In the genomic region with DNA sequence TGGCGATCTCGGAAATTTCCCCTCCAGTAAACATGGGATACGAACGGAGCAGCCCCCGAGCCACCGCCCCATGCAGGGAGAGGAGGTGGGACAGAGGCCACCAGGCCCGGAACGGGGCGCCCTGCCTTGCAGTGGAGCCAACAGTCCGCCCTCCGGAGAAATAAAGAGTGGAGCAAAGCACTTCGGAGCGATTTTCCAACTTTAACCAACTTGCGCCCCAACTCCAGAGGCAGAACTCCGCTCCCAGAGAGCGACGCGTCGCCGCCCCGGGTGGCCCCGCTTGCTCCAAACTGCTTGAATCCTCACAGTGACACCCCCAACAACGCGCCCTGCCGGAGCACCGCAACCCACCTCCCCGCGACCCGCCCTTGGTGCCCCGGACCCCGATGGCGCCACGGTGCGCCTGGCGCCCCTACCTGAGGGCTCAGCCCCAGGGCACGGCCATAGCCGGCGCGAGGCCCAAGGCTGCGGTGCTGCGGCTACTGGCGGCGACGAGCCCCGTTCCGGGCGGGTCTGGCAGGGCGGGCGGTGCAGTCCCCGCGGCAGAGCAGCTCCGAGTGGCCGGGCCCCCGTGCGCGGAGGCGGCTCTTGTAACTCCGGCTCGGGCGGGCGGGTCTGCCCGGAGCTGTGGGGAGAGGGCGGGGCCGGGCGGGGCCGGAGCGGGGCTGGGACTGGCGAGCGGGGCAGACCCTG, we compare ENCODE assay signal across 8 cellular contexts. TPM values are rescaled to one million over a fixed set of nuclear protein-coding genes. Genes with fewer than 3 reads are reported as not detected.
DNase-seq lines count a peak whose midpoint lies in the region; TF ChIP-seq lines count a peak whose summit lies in the region.

A gene with protein sequence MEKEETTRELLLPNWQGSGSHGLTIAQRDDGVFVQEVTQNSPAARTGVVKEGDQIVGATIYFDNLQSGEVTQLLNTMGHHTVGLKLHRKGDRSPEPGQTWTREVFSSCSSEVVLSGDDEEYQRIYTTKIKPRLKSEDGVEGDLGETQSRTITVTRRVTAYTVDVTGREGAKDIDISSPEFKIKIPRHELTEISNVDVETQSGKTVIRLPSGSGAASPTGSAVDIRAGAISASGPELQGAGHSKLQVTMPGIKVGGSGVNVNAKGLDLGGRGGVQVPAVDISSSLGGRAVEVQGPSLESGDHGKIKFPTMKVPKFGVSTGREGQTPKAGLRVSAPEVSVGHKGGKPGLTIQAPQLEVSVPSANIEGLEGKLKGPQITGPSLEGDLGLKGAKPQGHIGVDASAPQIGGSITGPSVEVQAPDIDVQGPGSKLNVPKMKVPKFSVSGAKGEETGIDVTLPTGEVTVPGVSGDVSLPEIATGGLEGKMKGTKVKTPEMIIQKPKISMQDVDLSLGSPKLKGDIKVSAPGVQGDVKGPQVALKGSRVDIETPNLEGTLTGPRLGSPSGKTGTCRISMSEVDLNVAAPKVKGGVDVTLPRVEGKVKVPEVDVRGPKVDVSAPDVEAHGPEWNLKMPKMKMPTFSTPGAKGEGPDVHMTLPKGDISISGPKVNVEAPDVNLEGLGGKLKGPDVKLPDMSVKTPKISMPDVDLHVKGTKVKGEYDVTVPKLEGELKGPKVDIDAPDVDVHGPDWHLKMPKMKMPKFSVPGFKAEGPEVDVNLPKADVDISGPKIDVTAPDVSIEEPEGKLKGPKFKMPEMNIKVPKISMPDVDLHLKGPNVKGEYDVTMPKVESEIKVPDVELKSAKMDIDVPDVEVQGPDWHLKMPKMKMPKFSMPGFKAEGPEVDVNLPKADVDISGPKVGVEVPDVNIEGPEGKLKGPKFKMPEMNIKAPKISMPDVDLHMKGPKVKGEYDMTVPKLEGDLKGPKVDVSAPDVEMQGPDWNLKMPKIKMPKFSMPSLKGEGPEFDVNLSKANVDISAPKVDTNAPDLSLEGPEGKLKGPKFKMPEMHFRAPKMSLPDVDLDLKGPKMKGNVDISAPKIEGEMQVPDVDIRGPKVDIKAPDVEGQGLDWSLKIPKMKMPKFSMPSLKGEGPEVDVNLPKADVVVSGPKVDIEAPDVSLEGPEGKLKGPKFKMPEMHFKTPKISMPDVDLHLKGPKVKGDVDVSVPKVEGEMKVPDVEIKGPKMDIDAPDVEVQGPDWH (N-terminal part only) (minus strand): TSS at position 563 of the 693 bp plus-strand sequence. CDS start 10,708 bp downstream, outside the sequence.

- H3K9ac ChIP-seq in mucosa of stomach (ENCODE audit: low read length), result peak within 1 kb of the TSS; percentile 98

- no peaks in the 10 kb centered on the region for H3K27me3 ChIP-seq in esophagus (ENCODE audit: control insufficient read depth in 1 of 2, insufficient read depth in 2 of 2, low read length in 2 of 2)
- no peaks in the 10 kb centered on the region for H3K27me3 ChIP-seq in mucosa of stomach (ENCODE audit: control insufficient read depth, insufficient read depth, low read length)
- H3K27me3 ChIP-seq in tibial nerve, result no peaks in the 10 kb centered on the region

- H3K27me3 Mint-ChIP-seq in activated T-cell treated with anti-CD3 and anti-CD28 coated beads, Interleukin-2, amount 50 U/mL, for 24 hours, result peaks cover 2% of the 10 kb centered on the region

- H3K27ac ChIP-seq in esophagus (ENCODE audit: low read depth in 2 of 2, low read length in 1 of 2), result peak within 1 kb of the TSS; percentile 99 to 100
- peak within 1 kb of the TSS; percentile 97 to 98 (median 98) for H3K27ac ChIP-seq in tibial nerve

- no peaks in the 10 kb centered on the region for H3K9me3 Mint-ChIP-seq in activated T-cell treated with anti-CD3 and anti-CD28 coated beads, Interleukin-2, amount 50 U/mL, for 24 hours

- H3K9me3 ChIP-seq in esophagus (ENCODE audit: control insufficient read depth in 2 of 2, insufficient read depth in 1 of 2, low read depth in 1 of 2, low read length in 1 of 2) (no peaks in the 10 kb centered on the region), mucosa of stomach (ENCODE audit: control insufficient read depth, low read length) (no peaks in the 10 kb centered on the region), tibial nerve (no peaks in the 10 kb centered on the region)

- H3K36me3 ChIP-seq in esophagus (ENCODE audit: control insufficient read depth in 2 of 2, insufficient read depth in 2 of 2, low read length in 1 of 2) (peaks cover 0 to 9% of the 10 kb centered on the region in 2 donors), mucosa of stomach (ENCODE audit: control insufficient read depth, insufficient read depth, low read length) (no peaks in the 10 kb centered on the region), tibial nerve (no peaks in the 10 kb centered on the region)

- H3K4me1 ChIP-seq in esophagus (ENCODE audit: control insufficient read depth in 2 of 2, insufficient read depth in 2 of 2, low read length in 1 of 2) (peaks cover 8 to 14% of the 10 kb centered on the region in 2 donors), mucosa of stomach (ENCODE audit: control insufficient read depth, insufficient read depth, low read length) (peaks cover 71% of the 10 kb centered on the region), tibial nerve (peaks cover 0 to 57% (median 49%) of the 10 kb centered on the region in 4 donors)

- peak; percentile 65 for DNase-seq in NCI-H2227 (lab: John Stamatoyannopoulos, UW; ENCODE audit: unreplicated experiment)
- DNase-seq in NCI-H2227 treated with DMSO at 0.1 percent for 48 hours (lab: John Stamatoyannopoulos, UW), result no peak
- DNase-seq in NCI-H748 treated with DMSO at 0.1 percent for 48 hours (lab: John Stamatoyannopoulos, UW), result peak; percentile 24
- DNase-seq in activated T-cell treated with anti-CD3 and anti-CD28 coated beads, Interleukin-2, amount 50 U/mL, for 24 hours, result peak; percentile 75
- peak; percentile 74 to 87 for DNase-seq in tibial nerve (ENCODE audit: low spot score in 2 of 2)
- no peak for DNase-seq in COLO829 (ENCODE audit: low spot score)

- peak within 1 kb of the TSS; percentile 79 for H3K27ac Mint-ChIP-seq in activated T-cell treated with anti-CD3 and anti-CD28 coated beads, Interleukin-2, amount 50 U/mL, for 24 hours

- peaks cover 75% of the 10 kb centered on the region for H3K4me1 Mint-ChIP-seq in activated T-cell treated with anti-CD3 and anti-CD28 coated beads, Interleukin-2, amount 50 U/mL, for 24 hours (ENCODE audit: low read depth)

- peak within 1 kb of the TSS; percentile 82 to 98 for H3K4me3 ChIP-seq in esophagus (ENCODE audit: low read depth in 1 of 2, low read length in 2 of 2)
- peak within 1 kb of the TSS; percentile 95 for H3K4me3 ChIP-seq in mucosa of stomach (ENCODE audit: low read length)
- H3K4me3 ChIP-seq in tibial nerve, result peak within 1 kb of the TSS; percentile 78 to 98 (median 88)

- peak in 1 of 2 donors; percentile 85 for TF ChIP-seq EP300 in tibial nerve (IDR thresholded peaks at IDR 0.05)

- H3K4me3 Mint-ChIP-seq in activated T-cell treated with anti-CD3 and anti-CD28 coated beads, Interleukin-2, amount 50 U/mL, for 24 hours, result peak within 1 kb of the TSS; percentile 88

- 0 to 1% methylated on average over 49 to 69 of the region's 69 CpGs for WGBS in esophagus, 2 donors
- WGBS in tibial nerve, 2 donors, result 0% methylated on average over 41 to 56 of the region's 69 CpGs

- peaks cover 6% of the 10 kb centered on the region for H3K36me3 Mint-ChIP-seq in activated T-cell treated with anti-CD3 and anti-CD28 coated beads, Interleukin-2, amount 50 U/mL, for 24 hours (ENCODE audit: low read depth)

- TF ChIP-seq CTCF in tibial nerve (IDR thresholded peaks at IDR 0.05), result peak in 1 of 5 experiments; percentile 36

- TF ChIP-seq POLR2A in tibial nerve (IDR thresholded peaks at IDR 0.05), result peak; percentile 85 to 94

RNA-seq across cellular contexts. Expression of the gene that starts here (rescaled TPM):
- polyA plus RNA-seq in esophagus, result 100 to 1,000 TPM; 168 to 195 TPM
- 1,000 to 10,000 TPM; 1,417 to 3,061 (median 2,562) TPM for total RNA-seq in tibial nerve

Comparison
In these comparisons a context has a peak if more than half of its experiments do, and no peak if none do; other contexts are left out.
1. DNase-seq: peak in NCI-H2227 (single experiment), NCI-H748 treated with DMSO at 0.1 percent for 48 hours (single experiment), activated T-cell treated with anti-CD3 and anti-CD28 coated beads, Interleukin-2, amount 50 U/mL, for 24 hours (single experiment) and tibial nerve (2 of 2); none in NCI-H2227 treated with DMSO at 0.1 percent for 48 hours (single experiment) and COLO829 (single experiment).
2. Peak in every context shown above with its lines, with median percentiles within 50 percentile points of each other: H3K4me3 ChIP-seq.